18 cellular contexts compared by ENCODE assay signal in the genomic region with DNA sequence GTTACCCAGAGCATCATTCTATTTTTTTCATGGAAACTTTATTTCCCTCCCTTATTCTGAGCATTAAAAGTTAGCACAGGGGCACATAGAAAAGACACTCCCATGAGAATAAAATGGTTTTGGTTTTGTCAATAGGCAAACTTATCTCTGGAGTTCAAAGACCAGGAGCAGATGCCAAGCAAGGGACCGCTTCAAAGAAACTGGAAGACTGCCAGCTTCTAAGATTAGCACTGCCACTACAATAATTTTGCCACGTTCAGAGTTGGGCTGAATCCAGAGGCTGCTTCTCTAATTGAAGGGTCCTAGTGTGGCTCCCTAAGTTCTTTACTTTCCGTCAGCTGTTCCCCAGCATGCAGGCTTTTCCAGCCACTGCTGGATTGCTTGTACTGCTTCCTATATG.
DNase-seq lines count a peak whose midpoint lies in the region; ATAC-seq and TF ChIP-seq lines count a peak whose summit lies in the region.
"Had no signal": no experiment of that assay in that cellular context is flagged by ENCODE, and none has a peak within 500 bp of the region (broad histone marks: within the 10 kb centered on the region; RNA-seq: fewer than 3 reads in every experiment).

No MANE protein-coding gene starts in this region.

- no peak overlapping the region for H3K27ac Mint-ChIP-seq in endodermal cell
- H3K27ac Mint-ChIP-seq: activated CD4-positive, alpha-beta T cell treated with anti-CD3 and anti-CD28 coated beads, Interleukin-2, amount 10 ng/mL, durations not matched to agents 24 days and 14 days; CD4-positive, alpha-beta T cell; natural killer cell treated with Interleukin-12 subunit alpha and Interleukin-12 subunit beta and Interleukin-15 and Interleukin-18, amount 100 ng/mL, for 72 hours; stimulated activated memory B cell treated with anti-CD40 and anti-IgM and Interleukin-4, amounts not matched to agents 10 μg/mL and 1 μg/mL and 100 μg/mL, for 72 hours had no signal

- H3K27me3 Mint-ChIP-seq in endodermal cell (ENCODE audit: insufficient read depth), result no peaks in the 10 kb centered on the region
- H3K27me3 Mint-ChIP-seq: activated CD4-positive, alpha-beta T cell treated with anti-CD3 and anti-CD28 coated beads, Interleukin-2, amount 10 ng/mL, durations not matched to agents 24 days and 14 days; CD4-positive, alpha-beta T cell; natural killer cell treated with Interleukin-12 subunit alpha and Interleukin-12 subunit beta and Interleukin-15 and Interleukin-18, amount 100 ng/mL, for 72 hours; stimulated activated memory B cell treated with anti-CD40 and anti-IgM and Interleukin-4, amounts not matched to agents 10 μg/mL and 1 μg/mL and 100 μg/mL, for 72 hours had no signal

- H3K4me1 Mint-ChIP-seq in endodermal cell, result peaks cover 15% of the 10 kb centered on the region
- H3K4me1 Mint-ChIP-seq: activated CD4-positive, alpha-beta T cell treated with anti-CD3 and anti-CD28 coated beads, Interleukin-2, amount 10 ng/mL, durations not matched to agents 24 days and 14 days; stimulated activated memory B cell treated with anti-CD40 and anti-IgM and Interleukin-4, amounts not matched to agents 10 μg/mL and 1 μg/mL and 100 μg/mL, for 72 hours had no signal

- H3K9ac ChIP-seq in BLaER1 treated with 17β-estradiol and CSF1 and Interleukin-3, amounts not matched to agents 10 nM and 100 nM, result 0 out of 22 replicates have a peak overlapping the region, but pooled peaks of 1 of the 11 experiments have one; percentile 3
- no peak overlapping the region for H3K9ac ChIP-seq in endodermal cell (ENCODE audit: extremely low read depth, low read length, poor library complexity, severe bottlenecking)
- H3K9ac ChIP-seq: KMS-11 had no signal

- DNase-seq in NCI-H1092 (lab: John Stamatoyannopoulos, UW) (peak; percentile 24), NCI-H2171 (lab: John Stamatoyannopoulos, UW) (peak; percentile 69), RPMI8226 (peak; percentile 54), endodermal cell (no peak)
- DNase-seq: activated CD4-positive, alpha-beta T cell treated with anti-CD3 and anti-CD28 coated beads, Interleukin-2, amount 10 ng/mL, durations not matched to agents 24 days and 14 days; brain microvascular endothelial cell; CD4-positive, alpha-beta T cell; left colon; midbrain; posterior cingulate gyrus had no signal

- TF ChIP-seq CTCF in endodermal cell (conservative IDR thresholded peaks at IDR 0.05), result no peak

- no peaks in the 10 kb centered on the region for H3K27me3 ChIP-seq in BLaER1 treated with 17β-estradiol and CSF1 and Interleukin-3, amounts not matched to agents 10 nM and 100 nM
- no peaks in the 10 kb centered on the region for H3K27me3 ChIP-seq in endodermal cell (ENCODE audit: control insufficient read depth, insufficient read depth, low read length, poor library complexity, severe bottlenecking)
- H3K27me3 ChIP-seq: brain microvascular endothelial cell, SJCRH30 had no signal

- H4K20me1 ChIP-seq in BLaER1 treated with 17β-estradiol and CSF1 and Interleukin-3, amounts not matched to agents 10 nM and 100 nM, result no peaks in the 10 kb centered on the region

- no peak overlapping the region for H3K27ac ChIP-seq in BLaER1 treated with 17β-estradiol and CSF1 and Interleukin-3, amounts not matched to agents 10 nM and 100 nM
- H3K27ac ChIP-seq in endodermal cell (ENCODE audit: low read depth, low read length), result no peak overlapping the region
- H3K27ac ChIP-seq: brain microvascular endothelial cell, KMS-11, SJCRH30, thoracic aorta had no signal

- no peaks in the 10 kb centered on the region for H3K36me3 Mint-ChIP-seq in endodermal cell (ENCODE audit: low read depth)
- H3K36me3 Mint-ChIP-seq: natural killer cell treated with Interleukin-12 subunit alpha and Interleukin-12 subunit beta and Interleukin-15 and Interleukin-18, amount 100 ng/mL, for 72 hours; stimulated activated memory B cell treated with anti-CD40 and anti-IgM and Interleukin-4, amounts not matched to agents 10 μg/mL and 1 μg/mL and 100 μg/mL, for 72 hours had no signal

- H3K4me2 ChIP-seq in BLaER1 treated with 17β-estradiol and CSF1 and Interleukin-3, amounts not matched to agents 10 nM and 100 nM, result peak overlapping the region in 10 of 11 experiments; percentile 5 to 68 (median 56); a peak in 17 of 22 replicates
- H3K4me2 ChIP-seq: KMS-11 had no signal

- WGBS in endodermal cell (ENCODE audit: insufficient coverage in 1 of 2, insufficient read length in 1 of 2), 2 experiments, result 85 to 100% methylated on average over 2 to 3 of the region's 3 CpGs

- H3K36me3 ChIP-seq in BLaER1 treated with 17β-estradiol and CSF1 and Interleukin-3, amounts not matched to agents 10 nM and 100 nM, result no peaks in the 10 kb centered on the region
- no peaks in the 10 kb centered on the region for H3K36me3 ChIP-seq in endodermal cell (ENCODE audit: control insufficient read depth, insufficient read depth, low read length)
- H3K36me3 ChIP-seq: brain microvascular endothelial cell, SJCRH30, thoracic aorta had no signal

- no peak overlapping the region for H3K4me3 ChIP-seq in BLaER1 treated with 17β-estradiol and CSF1 and Interleukin-3, amounts not matched to agents 10 nM and 100 nM
- H3K4me3 ChIP-seq in endodermal cell (ENCODE audit: low read length), result no peak overlapping the region
- H3K4me3 ChIP-seq: SJCRH30, thoracic aorta had no signal

- peaks cover 0 to 36% (median 3%) of the 10 kb centered on the region in 11 experiments; a peak in 12 of 22 replicates for H3K9me3 ChIP-seq in BLaER1 treated with 17β-estradiol and CSF1 and Interleukin-3, amounts not matched to agents 10 nM and 100 nM (replicated peaks in 1 of 11)
- H3K9me3 ChIP-seq in endodermal cell (ENCODE audit: control insufficient read depth, low read length), result no peaks in the 10 kb centered on the region
- H3K9me3 ChIP-seq: SJCRH30, thoracic aorta had no signal

- no peak overlapping the region for H3K4me3 Mint-ChIP-seq in endodermal cell
- H3K4me3 Mint-ChIP-seq: activated CD4-positive, alpha-beta T cell treated with anti-CD3 and anti-CD28 coated beads, Interleukin-2, amount 10 ng/mL, durations not matched to agents 24 days and 14 days; CD4-positive, alpha-beta T cell; natural killer cell treated with Interleukin-12 subunit alpha and Interleukin-12 subunit beta and Interleukin-15 and Interleukin-18, amount 100 ng/mL, for 72 hours; stimulated activated memory B cell treated with anti-CD40 and anti-IgM and Interleukin-4, amounts not matched to agents 10 μg/mL and 1 μg/mL and 100 μg/mL, for 72 hours had no signal

- peaks cover 11 to 49% (median 28%) of the 10 kb centered on the region in 10 experiments for H3K4me1 ChIP-seq in BLaER1 treated with 17β-estradiol and CSF1 and Interleukin-3, amounts not matched to agents 10 nM and 100 nM
- H3K4me1 ChIP-seq in endodermal cell (ENCODE audit: control insufficient read depth, insufficient read depth, low read length), result peaks cover 6% of the 10 kb centered on the region
- H3K4me1 ChIP-seq: SJCRH30 had no signal

- no peak for ATAC-seq in HG02885 (IDR thresholded peaks at IDR 0.05; ENCODE audit: poor library complexity, unreplicated experiment)
- no peak for ATAC-seq in HG03045 (IDR thresholded peaks at IDR 0.05; ENCODE audit: unreplicated experiment)
- ATAC-seq: left colon; natural killer cell treated with Interleukin-12 subunit alpha and Interleukin-12 subunit beta and Interleukin-15 and Interleukin-18, amount 100 ng/mL, for 72 hours; stimulated activated memory B cell treated with anti-CD40 and anti-IgM and Interleukin-4, amounts not matched to agents 10 μg/mL and 1 μg/mL and 100 μg/mL, for 72 hours had no signal

- H3K9me3 Mint-ChIP-seq in endodermal cell, result no peaks in the 10 kb centered on the region
- H3K9me3 Mint-ChIP-seq: stimulated activated memory B cell treated with anti-CD40 and anti-IgM and Interleukin-4, amounts not matched to agents 10 μg/mL and 1 μg/mL and 100 μg/mL, for 72 hours had no signal
